Comparison of ENCODE assay signal across 2 cellular contexts in genomic region chr3:160622263-160623045, GRCh38.
TF ChIP-seq lines count a peak whose summit lies in the region.

No MANE protein-coding gene starts in this region.

TF ChIP-seq in H1, 55 proteins besides CTCF, POLR2A, EP300 and RAD21:
- no peak for TF ChIP-seq POLR2AphosphoS5 (IDR thresholded peaks at IDR 0.05; ENCODE audit: low read depth, low read length)
- no peak for TF ChIP-seq RFX5 (IDR thresholded peaks at IDR 0.05; ENCODE audit: borderline replicate concordance, low read depth, low read length)
- no peak for TF ChIP-seq E2F6 (IDR thresholded peaks at IDR 0.05)
- TF ChIP-seq CHD7 (IDR thresholded peaks at IDR 0.05; ENCODE audit: insufficient replicate concordance, low read length): no peak
- no peak for TF ChIP-seq CEBPB (IDR thresholded peaks at IDR 0.05; ENCODE audit: low read depth, low read length)
- TF ChIP-seq SUZ12 (IDR thresholded peaks at IDR 0.05; ENCODE audit: low read length): no peak
- TF ChIP-seq TBP (IDR thresholded peaks at IDR 0.05; ENCODE audit: low read depth, low read length): no peak
- TF ChIP-seq CREB1 (IDR thresholded peaks at IDR 0.05): no peak
- no peak for TF ChIP-seq RBBP5 (IDR thresholded peaks at IDR 0.05; ENCODE audit: borderline replicate concordance, low read depth, low read length)
- no peak for TF ChIP-seq KDM1A (IDR thresholded peaks at IDR 0.05; ENCODE audit: borderline replicate concordance, low read length)
- TF ChIP-seq CHD2 (IDR thresholded peaks at IDR 0.05; ENCODE audit: low read length): no peak
TF ChIP-seq in H1: peak in this region for 0.

TF ChIP-seq in HepG2, 621 proteins besides CTCF, POLR2A, EP300 and RAD21:
- TF ChIP-seq FOSL1 (CRISPR knock-in tag; IDR thresholded peaks at IDR 0.05; ENCODE audit: borderline replicate concordance) (no peak), ZNF329 (CRISPR knock-in tag; IDR thresholded peaks at IDR 0.05; ENCODE audit: low read depth) (peak; percentile 94)
TF ChIP-seq in HepG2: peak in this region for 1.
